In genomic region chr2:20661028-20661980, GRCh38 we compare ENCODE assay signal across 8 cellular contexts. TPM values are rescaled to one million over a fixed set of nuclear protein-coding genes. Genes with fewer than 3 reads are reported as not detected.
DNase-seq lines count a peak whose midpoint lies in the region; ATAC-seq, FAIRE-seq and TF ChIP-seq lines count a peak whose summit lies in the region.

No MANE protein-coding gene starts in this region.

- H3K9me3 ChIP-seq in K562 (replicated peaks; ENCODE audit: control insufficient read depth, insufficient read depth, low read depth, low read length) (no peaks in the 10 kb centered on the region), spleen (no peaks in the 10 kb centered on the region)

- peaks cover 0 to 10% of the 10 kb centered on the region in 2 experiments; a peak in 2 of 5 replicates for H3K4me1 ChIP-seq in K562 (replicated peaks in 1 of 2; ENCODE audit: control insufficient read depth in 2 of 2, insufficient read depth in 2 of 2, low read length in 2 of 2)
- peaks cover 14 to 24% (median 17%) of the 10 kb centered on the region in 6 donors for H3K4me1 ChIP-seq in spleen

- H3K27me3 ChIP-seq in K562 (ENCODE audit: control insufficient read depth in 2 of 2, insufficient read depth in 2 of 2, low read length in 2 of 2) (peaks cover 31 to 62% of the 10 kb centered on the region in 2 experiments), spleen (replicated peaks in 1 of 7) (peaks cover 0 to 77% (median 45%) of the 10 kb centered on the region in 7 donors)

- no peaks in the 10 kb centered on the region for H3K9me1 ChIP-seq in K562 (ENCODE audit: control insufficient read depth, insufficient read depth, low read length)

- intact Hi-C loops in K562 (cut with micrococcal nuclease) (loop anchor here (1.0 to 10.0 kb wide), 8 partner anchors 123 to 653 kb away; no protein-coding TSS in a partner anchor), spleen (cut with DNase I; ENCODE audit: low total_unique reads) (loop anchor here (2.0 kb wide), 1 partner anchor 301 kb away; no protein-coding TSS in a partner anchor)

- no TSS peak for BruUV-seq in K562 (replicated peaks; lab: Mats Ljungman, UMichigan)

- H3K4me3 ChIP-seq in NB4 (ENCODE audit: low read depth, low read length): no peak overlapping the region
- no peak overlapping the region for H3K4me3 ChIP-seq in K562
- no peak overlapping the region for H3K4me3 ChIP-seq in spleen

- H3K9ac ChIP-seq in K562 (ENCODE audit: insufficient read depth in 1 of 2, low read depth in 2 of 2, low read length in 2 of 2): no peak overlapping the region

- H2AFZ ChIP-seq in K562 (ENCODE audit: low read depth, low read length): no peak overlapping the region

- H3K27ac ChIP-seq in K562 (ENCODE audit: extremely low read depth, low read depth, low read length): no peak overlapping the region
- H3K27ac ChIP-seq in spleen: no peak overlapping the region

- FAIRE-seq in K562 (lab: Jason Lieb, UNC): peak; percentile 98

- WGBS in K562 (ENCODE audit: insufficient coverage, low coverage, missing lambda C conversion rate): 6% methylated on average over 9 of the region's 9 CpGs
- WGBS in spleen, 5 donors: 19 to 25% (median 24%) methylated on average over 8 to 9 of the region's 9 CpGs

- H3K79me2 ChIP-seq in K562 (ENCODE audit: control insufficient read depth, insufficient read depth, low read length): no peaks in the 10 kb centered on the region

- H4K20me1 ChIP-seq in K562 (replicated peaks; ENCODE audit: control insufficient read depth, insufficient read depth, low read length): peaks cover 4% of the 10 kb centered on the region; the same call in 1 of the 2 replicates

- TF ChIP-seq CTCF in NB4 (IDR thresholded peaks at IDR 0.05; ENCODE audit: low read depth, low read length) (peak; percentile 97), K562 (IDR thresholded peaks at IDR 0.05 in 2 of 3, conservative IDR thresholded peaks at IDR 0.05 in 1 of 3; ENCODE audit: insufficient read depth in 2 of 3, low read depth in 1 of 3, low read length in 3 of 3) (peak; percentile 90 to 96 (median 93)), spleen (IDR thresholded peaks at IDR 0.05 in 8 of 11, conservative IDR thresholded peaks at IDR 0.05 in 3 of 11) (peak; percentile 86 to 97 (median 93))

- CTCF ChIA-PET in HEK293T (lab: Yijun Ruan, JAX): interaction anchor here (0.5 to 3.5 kb wide), 31 partner anchors 10 to 610 kb away, joined by 3 to 32 read pairs (median 4); no protein-coding TSS in a partner anchor
- CTCF ChIA-PET in K562 (lab: Yijun Ruan, JAX; ENCODE audit: low intra/inter-chr PET ratio): interaction anchor here (0.6 to 2.1 kb wide), 7 partner anchors 15 to 1286 kb away, joined by 3 to 17 read pairs (median 3); no protein-coding TSS in a partner anchor

- DNase-seq in NCI-H1092 treated with DMSO at 0.1 percent for 48 hours (lab: John Stamatoyannopoulos, UW) (peak; percentile 5), NCI-H1092 (lab: John Stamatoyannopoulos, UW) (no peak), HEK293T (ENCODE audit: extremely low spot score) (peak; percentile 78), NB4 (ENCODE audit: low read depth) (peak; percentile 82), T-helper 9 cell (peak; percentile 49), K562 (ENCODE audit: extremely low read depth in 1 of 4, low spot score in 3 of 4) (peak; percentile 74 to 83 (median 76)), hippocampal formation (lab: John Stamatoyannopoulos, UW) (peak; percentile 34 to 53), spleen (peak; percentile 89)

- TF ChIP-seq EP300 in K562 (IDR thresholded peaks at IDR 0.05; ENCODE audit: low read length): no peak

- ATAC-seq in K562: peak; percentile 90

- H3K36me3 ChIP-seq in K562 (ENCODE audit: control insufficient read depth, insufficient read depth, low read length) (no peaks in the 10 kb centered on the region), spleen (no peaks in the 10 kb centered on the region)

- TF ChIP-seq RAD21 in K562 (CRISPR knock-in tag; conservative IDR thresholded peaks at IDR 0.05 in 1 of 2, IDR thresholded peaks at IDR 0.05 in 1 of 2): peak; percentile 90 to 97

- no peak for TF ChIP-seq POLR2A in NB4 (IDR thresholded peaks at IDR 0.05; ENCODE audit: extremely low read depth, insufficient read length)
- TF ChIP-seq POLR2A in K562 (conservative IDR thresholded peaks at IDR 0.05): no peak
- TF ChIP-seq POLR2A in spleen (IDR thresholded peaks at IDR 0.05): no peak

- in situ Hi-C loops in K562 (cut with MboI): loop anchor here (25.0 kb wide), 1 partner anchor 601 kb away; no protein-coding TSS in a partner anchor

- POLR2A ChIA-PET in HEK293T (lab: Yijun Ruan, JAX): interaction anchor here (1.3 kb wide), 1 partner anchor 370 kb away, joined by 3 read pairs; no protein-coding TSS in a partner anchor
- POLR2A ChIA-PET in K562 (lab: Yijun Ruan, JAX): interaction anchor here (0.5 to 1.0 kb wide), 7 partner anchors 10 to 498 kb away, joined by 3 to 4 read pairs (median 4); partner anchors contain the start of gene RHOB

- H3K4me2 ChIP-seq in K562 (ENCODE audit: insufficient read depth, low read length): no peak overlapping the region

TF ChIP-seq in HEK293T, 16 proteins besides CTCF, POLR2A, EP300 and RAD21:
- TF ChIP-seq L3MBTL2 (conservative IDR thresholded peaks at IDR 0.05): no peak
- TF ChIP-seq SP1 (IDR thresholded peaks at IDR 0.05): no peak
- TF ChIP-seq TARDBP (IDR thresholded peaks at IDR 0.05): no peak
- no peak for TF ChIP-seq CTBP1 (IDR thresholded peaks at IDR 0.05; ENCODE audit: borderline replicate concordance)
- TF ChIP-seq FOXK2 (IDR thresholded peaks at IDR 0.05): no peak
- no peak for TF ChIP-seq NFRKB (IDR thresholded peaks at IDR 0.05)
- no peak for TF ChIP-seq FOXA1 (IDR thresholded peaks at IDR 0.05)
- no peak for TF ChIP-seq FOXM1 (IDR thresholded peaks at IDR 0.05; ENCODE audit: borderline replicate concordance)

TF ChIP-seq in K562, 482 proteins besides CTCF, POLR2A, EP300 and RAD21 (continues in another document):
- no peak for TF ChIP-seq FOXP1 (CRISPR knock-in tag; IDR thresholded peaks at IDR 0.05)
- 0 out of 2 replicates have a peak, but pooled peaks have one; percentile 26 for TF ChIP-seq CBX1 (IDR thresholded peaks at IDR 0.05; ENCODE audit: low read depth)
- no peak for TF ChIP-seq HDAC3 (IDR thresholded peaks at IDR 0.05; ENCODE audit: borderline replicate concordance, partially characterized antibody)
- TF ChIP-seq MBD2 (IDR thresholded peaks at IDR 0.05; ENCODE audit: borderline replicate concordance, low read depth): no peak
- no peak for TF ChIP-seq POLR2B (IDR thresholded peaks at IDR 0.05; ENCODE audit: low read depth, partially characterized antibody)
- no peak for TF ChIP-seq ESRRA (IDR thresholded peaks at IDR 0.05; ENCODE audit: borderline replicate concordance, low read depth)
- TF ChIP-seq SLC30A9 (CRISPR knock-in tag; IDR thresholded peaks at IDR 0.05): no peak
- no peak for TF ChIP-seq ZNF134 (CRISPR knock-in tag; conservative IDR thresholded peaks at IDR 0.05)

RNA-seq across cellular contexts. Expression of gene GDF7, which starts 5.6 kb away (rescaled TPM):
- total RNA-seq in K562 (2011; cell fraction: chromatin; rRNA removed; ENCODE audit: low replicate concordance): not detected in 2 replicates
- total RNA-seq in K562 (2011; cell fraction: nucleolus; rRNA removed): not detected in 2 replicates
- total RNA-seq in K562 (2011; cell fraction: nucleoplasm; rRNA removed): not detected in 2 replicates
- not detected in 2 replicates for total RNA-seq in K562 (2014; rRNA removed)
- not detected in 2 replicates for total RNA-seq in K562 (2014; rRNA removed; fragmentation: Illumina TruSeq; extraction: Trizol)
- total RNA-seq in K562 (2015; rRNA removed; fragmentation: Illumina TruSeq; extraction: Trizol): not detected in 2 replicates
- total RNA-seq in K562 (2021): not detected in 2 replicates
- 0.01 TPM in 1 of 2 replicates, not detected in the other for polyA plus RNA-seq in K562 (2011; rRNA removed)
- 0.01 TPM in 1 of 2 replicates, not detected in the other for polyA plus RNA-seq in K562 (2011; cell fraction: cytosol; rRNA removed)
- 0.06 TPM in 1 of 2 replicates, not detected in the other for polyA plus RNA-seq in K562 (2011; cell fraction: nucleus; rRNA removed)
- polyA plus RNA-seq in K562 (2012): 0.04 and 0.11 TPM in 2 replicates
- not detected in 2 replicates for polyA plus RNA-seq in K562 (2014; fragmentation: Illumina TruSeq; extraction: Trizol)
- under 1 TPM; 0.01 TPM for polyA plus RNA-seq in K562 (2014; fragmentation: Nextera tagmentation; extraction: Ambion mirVana)
- polyA plus RNA-seq in K562 (2014; rRNA removed): 0.01 TPM in 1 of 2 replicates, not detected in the other
- polyA minus RNA-seq in K562 (2011; rRNA and poly(A)+ RNA removed): under 0.01 and 0.03 TPM in 2 replicates
- 0.09 TPM in 1 of 2 replicates, not detected in the other for polyA minus RNA-seq in K562 (2011; cell fraction: cytosol; rRNA and poly(A)+ RNA removed)
- under 0.01 TPM in 1 of 2 replicates, not detected in the other for polyA minus RNA-seq in K562 (2011; cell fraction: nucleus; rRNA and poly(A)+ RNA removed)
- 1 to 10 TPM in 6 of 7 donors, under 1 TPM in 1; 0.83 to 3.8 (median 2.0) TPM for total RNA-seq in spleen
- polyA plus RNA-seq in spleen: 1 to 10 TPM in 1 of 3 donors, under 1 TPM in 2; 0.87 to 1.8 (median 0.89) TPM

RNA-seq across cellular contexts. Expression of gene HS1BP3, which starts 10.4 kb away (rescaled TPM):
- 4.8 and 13.7 TPM in 2 replicates for total RNA-seq in K562 (2011; cell fraction: chromatin; rRNA removed; ENCODE audit: low replicate concordance)
- total RNA-seq in K562 (2011; cell fraction: nucleolus; rRNA removed): 6.7 and 9.2 TPM in 2 replicates
- total RNA-seq in K562 (2011; cell fraction: nucleoplasm; rRNA removed): 8.7 and 9.6 TPM in 2 replicates
- total RNA-seq in K562 (2014; rRNA removed) (6.5 and 6.7 TPM in 2 replicates), K562 (2014; rRNA removed; fragmentation: Illumina TruSeq; extraction: Trizol) (2.0 and 3.5 TPM in 2 replicates), K562 (2015; rRNA removed; fragmentation: Illumina TruSeq; extraction: Trizol) (7.6 and 8.3 TPM in 2 replicates), K562 (2021) (7.4 and 7.5 TPM in 2 replicates), spleen (10 to 100 TPM; 21.1 to 38.0 (median 31.3) TPM)
- polyA plus RNA-seq in K562 (2011; rRNA removed) (3.0 and 6.5 TPM in 2 replicates), K562 (2014; fragmentation: Illumina TruSeq; extraction: Trizol) (5.9 and 6.9 TPM in 2 replicates), K562 (2014; fragmentation: Nextera tagmentation; extraction: Ambion mirVana) (under 1 TPM; 0.41 to 0.63 TPM), K562 (2014; rRNA removed) (5.9 and 6.2 TPM in 2 replicates), spleen (10 to 100 TPM in 2 of 3 donors, 1 to 10 TPM in 1; 8.8 to 23.5 (median 13.8) TPM)
- 3.3 and 4.1 TPM in 2 replicates for polyA plus RNA-seq in K562 (2011; cell fraction: cytosol; rRNA removed)
- polyA plus RNA-seq in K562 (2011; cell fraction: nucleus; rRNA removed): 8.2 and 10.8 TPM in 2 replicates
- polyA plus RNA-seq in K562 (2012): 7.9 and 28.0 TPM in 2 replicates
- polyA minus RNA-seq in K562 (2011; rRNA and poly(A)+ RNA removed): 2.3 and 5.2 TPM in 2 replicates
- polyA minus RNA-seq in K562 (2011; cell fraction: cytosol; rRNA and poly(A)+ RNA removed): 2.2 and 6.9 TPM in 2 replicates
- polyA minus RNA-seq in K562 (2011; cell fraction: nucleus; rRNA and poly(A)+ RNA removed): 9.1 and 9.4 TPM in 2 replicates
